8 cellular contexts compared by ENCODE assay signal in the genomic region with DNA sequence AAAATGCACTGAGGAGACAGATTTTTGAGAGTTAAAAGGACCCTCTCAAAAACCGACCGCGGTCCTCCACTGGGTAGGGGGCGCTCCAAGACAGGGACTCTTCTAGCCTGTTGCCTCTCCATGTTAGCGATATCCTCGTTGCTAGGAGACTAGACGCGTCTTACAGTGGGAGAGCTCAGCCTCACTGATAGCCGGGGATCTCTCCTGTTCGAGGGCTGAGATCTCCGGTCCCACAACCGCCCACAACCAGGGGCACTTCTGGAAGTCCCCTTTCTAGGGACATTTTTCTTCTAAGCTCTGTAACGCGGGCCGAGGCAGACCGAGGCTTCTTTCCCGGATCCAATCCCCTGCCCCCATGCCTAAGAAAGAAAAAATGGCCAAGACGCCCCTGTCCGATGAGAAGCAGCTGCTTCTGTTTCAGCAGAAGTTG. TPM values are rescaled to one million over a fixed set of nuclear protein-coding genes. Genes with fewer than 3 reads are reported as not detected.
A peak's percentile ranks its signal among the peaks of the same experiment; 100 is the strongest.
DNase-seq lines count a peak whose midpoint lies in the region; ATAC-seq and TF ChIP-seq lines count a peak whose summit lies in the region.

No MANE protein-coding gene starts in this region.

- peak overlapping the region; percentile 41 for H3K4me3 ChIP-seq in suprapubic skin

- no peak for TF ChIP-seq POLR2A in suprapubic skin (IDR thresholded peaks at IDR 0.05)

- peaks cover 11% of the 10 kb centered on the region for H3K4me1 ChIP-seq in suprapubic skin

- in situ Hi-C loops in KBM-7 (cut with MboI; ENCODE audit: low pct_unique_long_range_greater_than_20kb, low sequenced_read_pairs): no loop called here

- peaks cover 5% of the 10 kb centered on the region for H3K4me1 Mint-ChIP-seq in osteocyte (ENCODE audit: unreplicated experiment)

- no peak overlapping the region for H3K27ac Mint-ChIP-seq in osteocyte (ENCODE audit: unreplicated experiment)

- no peak for TF ChIP-seq EP300 in suprapubic skin (IDR thresholded peaks at IDR 0.05)

- H3K4me3 Mint-ChIP-seq in osteocyte (ENCODE audit: unreplicated experiment): peak overlapping the region; percentile 80

- ATAC-seq in GM19397 (IDR thresholded peaks at IDR 0.05; ENCODE audit: unreplicated experiment): peak; percentile 55

- no peaks in the 10 kb centered on the region for H3K36me3 ChIP-seq in suprapubic skin

- no peak overlapping the region for H3K27ac ChIP-seq in suprapubic skin

- H3K9me3 Mint-ChIP-seq in osteocyte (ENCODE audit: unreplicated experiment): no peaks in the 10 kb centered on the region

- H3K27me3 ChIP-seq in suprapubic skin: no peaks in the 10 kb centered on the region

- no peaks in the 10 kb centered on the region for H3K36me3 Mint-ChIP-seq in osteocyte (ENCODE audit: unreplicated experiment)

- WGBS in suprapubic skin: 3% methylated on average over 19 of the region's 19 CpGs

- peak; percentile 79 for TF ChIP-seq CTCF in osteocyte (IDR thresholded peaks at IDR 0.05)
- peak; percentile 18 to 53 for TF ChIP-seq CTCF in suprapubic skin (IDR thresholded peaks at IDR 0.05)

- DNase-seq in AG20443 (ENCODE audit: low spot score) (peak; percentile 79), KBM-7 (peak; percentile 86), SHP77 (lab: John Stamatoyannopoulos, UW) (peak; percentile 83 to 91), germinal center (ENCODE audit: low spot score) (peak; percentile 74), osteocyte (ENCODE audit: extremely low spot score, unreplicated experiment) (peak; percentile 94), suprapubic skin (ENCODE audit: low spot score in 2 of 2) (peak; percentile 78 to 84)
- DNase-seq in activated naive CD4-positive, alpha-beta T cell (lab: John Stamatoyannopoulos, UW): peak; percentile 37 to 81 (median 75)

- H3K27me3 Mint-ChIP-seq in osteocyte (ENCODE audit: unreplicated experiment): no peaks in the 10 kb centered on the region

- no peaks in the 10 kb centered on the region for H3K9me3 ChIP-seq in suprapubic skin

RNA-seq across cellular contexts. Expression of gene FKBP11, which starts 21.3 kb away (rescaled TPM):
- total RNA-seq in osteocyte (16.2 and 16.4 TPM in 2 replicates), suprapubic skin (10 to 100 TPM in 3 of 4 donors, 1 to 10 TPM in 1; 8.9 to 18.9 (median 15.3) TPM)

RNA-seq across cellular contexts. Expression of gene RND1, which starts 38.3 kb away (rescaled TPM):
- total RNA-seq in osteocyte (0.89 and 1.0 TPM in 2 replicates), suprapubic skin (1 to 10 TPM in 1 of 4 donors, under 1 TPM in 2, not detected in 1; 0.40 to 1.1 (median 0.65) TPM)

RNA-seq across cellular contexts. Expression of gene DDX23, which starts 52.0 kb away (rescaled TPM):
- total RNA-seq in osteocyte: 67.3 and 72.2 TPM in 2 replicates
- total RNA-seq in suprapubic skin: 100 to 1,000 TPM in 1 of 4 donors, 10 to 100 TPM in 3; 55.0 to 125 (median 62.2) TPM

RNA-seq across cellular contexts. Expression of gene ARF3, which starts 53.3 kb away (rescaled TPM):
- 138 and 144 TPM in 2 replicates for total RNA-seq in osteocyte
- 10 to 100 TPM; 78.3 to 98.7 (median 87.7) TPM for total RNA-seq in suprapubic skin
